18 cellular contexts compared by ENCODE assay signal in genomic region chr3:111781561-111782446, GRCh38.
DNase-seq lines count a peak whose midpoint lies in the region; ATAC-seq and TF ChIP-seq lines count a peak whose summit lies in the region.
"Had no signal": no experiment of that assay in that cellular context is flagged by ENCODE, and none has a peak within 500 bp of the region (broad histone marks: within the 10 kb centered on the region; RNA-seq: fewer than 3 reads in every experiment).

No MANE protein-coding gene starts in this region.

- H3K4me1 ChIP-seq in muscle layer of duodenum (ENCODE audit: control insufficient read depth in 1 of 2, insufficient read depth in 2 of 2, low read length in 2 of 2) (peaks cover 0 to 9% of the 10 kb centered on the region in 2 donors), thyroid gland (peaks cover 0 to 4% of the 10 kb centered on the region in 2 donors), colonic mucosa (no peaks in the 10 kb centered on the region)
- H3K4me1 ChIP-seq: BLaER1 had no signal

- no peak overlapping the region for H3K9ac ChIP-seq in colonic mucosa (ENCODE audit: low read depth in 2 of 2, low read length in 2 of 2)
- H3K9ac ChIP-seq: BLaER1 had no signal

- peak overlapping the region; percentile 89 for H3K27ac Mint-ChIP-seq in chondrocyte (ENCODE audit: unreplicated experiment)
- no peak overlapping the region for H3K27ac Mint-ChIP-seq in activated naive CD8-positive, alpha-beta T cell treated with anti-CD3 and anti-CD28 coated beads, Interleukin-2, amount 50 U/mL, for 24 hours
- H3K27ac Mint-ChIP-seq: natural killer cell treated with Interleukin-12 subunit alpha and Interleukin-12 subunit beta and Interleukin-15 and Interleukin-18, amount 100 ng/mL, for 72 hours had no signal

- WGBS in thyroid gland, 2 donors: 85 to 87% methylated on average over 5 of the region's 5 CpGs

- H3K36me3 ChIP-seq in muscle layer of duodenum (ENCODE audit: control insufficient read depth in 1 of 2, insufficient read depth in 2 of 2, low read length in 2 of 2) (no peaks in the 10 kb centered on the region), thyroid gland (no peaks in the 10 kb centered on the region), colonic mucosa (no peaks in the 10 kb centered on the region)
- H3K36me3 ChIP-seq: adrenal gland, BLaER1 had no signal

- no peak for ATAC-seq in activated naive CD8-positive, alpha-beta T cell treated with anti-CD3 and anti-CD28 coated beads, Interleukin-2, amount 50 U/mL, for 24 hours
- ATAC-seq: activated T-helper 17 cell treated with anti-CD3 and anti-CD28 coated beads, Interleukin-2, amount 50 U/mL, for 72 hours; foreskin keratinocyte; natural killer cell treated with Interleukin-12 subunit alpha and Interleukin-12 subunit beta and Interleukin-15 and Interleukin-18, amount 100 ng/mL, for 72 hours had no signal

- H3K27ac ChIP-seq in muscle layer of duodenum (ENCODE audit: low read length) (peak overlapping the region; percentile 12), thyroid gland (peak overlapping the region in 2 of 3 donors; percentile 34 to 65), colonic mucosa (no peak overlapping the region)
- H3K27ac ChIP-seq: BLaER1, foreskin keratinocyte had no signal

- TF ChIP-seq CTCF in chondrocyte (IDR thresholded peaks at IDR 0.05) (no peak), thyroid gland (IDR thresholded peaks at IDR 0.05) (no peak), colonic mucosa (IDR thresholded peaks at IDR 0.05) (no peak)

- H3K4me3 Mint-ChIP-seq in chondrocyte (ENCODE audit: unreplicated experiment): no peak overlapping the region
- H3K4me3 Mint-ChIP-seq in activated naive CD8-positive, alpha-beta T cell treated with anti-CD3 and anti-CD28 coated beads, Interleukin-2, amount 50 U/mL, for 24 hours: no peak overlapping the region
- H3K4me3 Mint-ChIP-seq: activated T-helper 17 cell treated with anti-CD3 and anti-CD28 coated beads, Interleukin-2, amount 50 U/mL, for 72 hours; natural killer cell treated with Interleukin-12 subunit alpha and Interleukin-12 subunit beta and Interleukin-15 and Interleukin-18, amount 100 ng/mL, for 72 hours had no signal

- DNase-seq in M059J (ENCODE audit: low read depth): peak; percentile 36
- DNase-seq in chondrocyte (ENCODE audit: low spot score): no peak
- no peak for DNase-seq in thyroid gland
- DNase-seq in stimulated activated CD4-positive, alpha-beta T cell treated with anti-CD3 and anti-CD28 coated beads, Interleukin-4, amount 100 ng/mL, for 24 hours: no peak
- DNase-seq in colonic mucosa: no peak
- DNase-seq in activated naive CD8-positive, alpha-beta T cell treated with anti-CD3 and anti-CD28 coated beads, Interleukin-2, amount 50 U/mL, for 24 hours: no peak
- DNase-seq: activated CD4-positive, CD25-positive, alpha-beta regulatory T cell treated with anti-CD3 and anti-CD28 coated beads, Interleukin-2, amount 50 U/mL, for 72 hours; adrenal gland; cerebellar nuclear complex; foreskin keratinocyte; GDM1; IMR-90; NCI-H1930; NCI-H524 had no signal

- no peak for TF ChIP-seq POLR2A in thyroid gland (IDR thresholded peaks at IDR 0.05)

- no peaks in the 10 kb centered on the region for H3K27me3 Mint-ChIP-seq in chondrocyte (ENCODE audit: low read depth)
- H3K27me3 Mint-ChIP-seq in activated naive CD8-positive, alpha-beta T cell treated with anti-CD3 and anti-CD28 coated beads, Interleukin-2, amount 50 U/mL, for 24 hours: no peaks in the 10 kb centered on the region
- H3K27me3 Mint-ChIP-seq: activated T-helper 17 cell treated with anti-CD3 and anti-CD28 coated beads, Interleukin-2, amount 50 U/mL, for 72 hours; natural killer cell treated with Interleukin-12 subunit alpha and Interleukin-12 subunit beta and Interleukin-15 and Interleukin-18, amount 100 ng/mL, for 72 hours had no signal

- no peaks in the 10 kb centered on the region for H3K9me3 ChIP-seq in muscle layer of duodenum (ENCODE audit: control insufficient read depth in 1 of 2, low read length in 2 of 2)
- no peaks in the 10 kb centered on the region for H3K9me3 ChIP-seq in thyroid gland
- no peaks in the 10 kb centered on the region for H3K9me3 ChIP-seq in colonic mucosa
- H3K9me3 ChIP-seq: BLaER1 had no signal

- H3K4me1 Mint-ChIP-seq in chondrocyte (ENCODE audit: low read depth): peaks cover 37% of the 10 kb centered on the region
- H3K4me1 Mint-ChIP-seq in activated naive CD8-positive, alpha-beta T cell treated with anti-CD3 and anti-CD28 coated beads, Interleukin-2, amount 50 U/mL, for 24 hours: no peaks in the 10 kb centered on the region
- H3K4me1 Mint-ChIP-seq: activated T-helper 17 cell treated with anti-CD3 and anti-CD28 coated beads, Interleukin-2, amount 50 U/mL, for 72 hours had no signal

- intact Hi-C loops in thyroid gland (cut with DNase I) (no loop called here), colonic mucosa (cut with DNase I) (no loop called here)

- H3K4me3 ChIP-seq in muscle layer of duodenum (ENCODE audit: low read depth in 1 of 2, low read length in 2 of 2): peak overlapping the region in 1 of 2 donors; percentile 37
- no peak overlapping the region for H3K4me3 ChIP-seq in thyroid gland (replicated peaks in 1 of 3)
- no peak overlapping the region for H3K4me3 ChIP-seq in colonic mucosa
- H3K4me3 ChIP-seq: adrenal gland, BLaER1 had no signal

- H3K9me3 Mint-ChIP-seq in chondrocyte (ENCODE audit: low read depth): no peaks in the 10 kb centered on the region
- no peaks in the 10 kb centered on the region for H3K9me3 Mint-ChIP-seq in activated naive CD8-positive, alpha-beta T cell treated with anti-CD3 and anti-CD28 coated beads, Interleukin-2, amount 50 U/mL, for 24 hours
- H3K9me3 Mint-ChIP-seq: activated T-helper 17 cell treated with anti-CD3 and anti-CD28 coated beads, Interleukin-2, amount 50 U/mL, for 72 hours; natural killer cell treated with Interleukin-12 subunit alpha and Interleukin-12 subunit beta and Interleukin-15 and Interleukin-18, amount 100 ng/mL, for 72 hours had no signal

- H3K27me3 ChIP-seq in muscle layer of duodenum (ENCODE audit: low read depth, low read length): no peaks in the 10 kb centered on the region
- no peaks in the 10 kb centered on the region for H3K27me3 ChIP-seq in thyroid gland
- no peaks in the 10 kb centered on the region for H3K27me3 ChIP-seq in colonic mucosa
- H3K27me3 ChIP-seq: adrenal gland, BLaER1, foreskin keratinocyte had no signal

- no peaks in the 10 kb centered on the region for H3K36me3 Mint-ChIP-seq in chondrocyte (ENCODE audit: low read depth)
- no peaks in the 10 kb centered on the region for H3K36me3 Mint-ChIP-seq in activated naive CD8-positive, alpha-beta T cell treated with anti-CD3 and anti-CD28 coated beads, Interleukin-2, amount 50 U/mL, for 24 hours (ENCODE audit: low read depth)
- H3K36me3 Mint-ChIP-seq: natural killer cell treated with Interleukin-12 subunit alpha and Interleukin-12 subunit beta and Interleukin-15 and Interleukin-18, amount 100 ng/mL, for 72 hours had no signal
